In the genomic region with DNA sequence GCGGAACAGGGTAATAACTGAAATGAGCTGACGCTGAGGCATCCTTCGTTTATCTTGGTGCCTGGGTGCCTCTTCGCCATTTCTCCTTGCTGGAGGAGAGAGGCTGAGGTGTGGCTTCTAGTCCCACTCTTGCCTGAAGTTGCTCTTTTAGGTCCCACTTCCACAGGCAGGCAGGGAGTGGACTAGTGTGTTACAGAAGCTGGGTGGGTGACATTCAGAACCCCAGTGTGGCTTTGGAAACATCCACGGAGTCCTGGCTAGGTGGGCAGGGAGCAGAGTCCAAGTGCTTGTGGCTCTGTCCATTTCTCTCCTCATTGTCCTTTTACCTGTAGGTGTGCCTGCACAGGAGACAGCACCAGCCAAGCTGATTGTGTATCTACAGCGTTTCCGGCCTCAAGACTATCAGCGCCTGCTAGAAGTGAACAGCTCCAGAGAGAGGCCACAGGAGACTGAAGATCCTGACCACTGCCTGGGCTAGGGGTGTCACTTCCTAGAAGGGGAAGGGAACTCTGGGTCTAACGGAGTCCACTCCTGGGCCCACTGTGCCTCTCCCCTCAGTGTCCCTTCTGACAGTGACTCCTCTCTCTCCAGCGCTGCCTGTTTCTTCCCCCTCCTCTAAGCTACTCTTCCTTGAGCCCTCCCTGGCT, we compare ENCODE assay signal across 1 cellular context.
TF ChIP-seq lines count a peak whose summit lies in the region.

No MANE protein-coding gene starts in this region.

TF ChIP-seq in H1, 55 proteins besides CTCF, POLR2A, EP300 and RAD21:
- no peak for TF ChIP-seq TEAD4 (IDR thresholded peaks at IDR 0.05; ENCODE audit: low read depth, low read length)
- no peak for TF ChIP-seq ZNF274 (IDR thresholded peaks at IDR 0.05; ENCODE audit: borderline replicate concordance, extremely low read depth, low read length)
- TF ChIP-seq CHD2 (IDR thresholded peaks at IDR 0.05; ENCODE audit: low read length), result no peak
- no peak for TF ChIP-seq KDM4A (IDR thresholded peaks at IDR 0.05; ENCODE audit: low read depth, low read length, severe bottlenecking)
- TF ChIP-seq, protein P1, sequence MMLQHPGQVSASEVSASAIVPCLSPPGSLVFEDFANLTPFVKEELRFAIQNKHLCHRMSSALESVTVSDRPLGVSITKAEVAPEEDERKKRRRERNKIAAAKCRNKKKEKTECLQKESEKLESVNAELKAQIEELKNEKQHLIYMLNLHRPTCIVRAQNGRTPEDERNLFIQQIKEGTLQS (IDR thresholded peaks at IDR 0.05; ENCODE audit: insufficient read depth, low read depth, low read length), result no peak
- no peak for TF ChIP-seq HDAC2 (IDR thresholded peaks at IDR 0.05; ENCODE audit: borderline replicate concordance in 1 of 2, low read depth in 2 of 2, low read length in 2 of 2)
- TF ChIP-seq TCF12 (IDR thresholded peaks at IDR 0.05; ENCODE audit: low read depth, low read length), result no peak
- TF ChIP-seq SP4 (IDR thresholded peaks at IDR 0.05; ENCODE audit: low read length), result no peak
- TF ChIP-seq HDAC6 (IDR thresholded peaks at IDR 0.05; ENCODE audit: low read depth, low read length), result no peak
TF ChIP-seq in H1: peak in this region for 0.
